In genomic region chr2:213149949-213150314, GRCh38 we compare ENCODE assay signal across 8 cellular contexts. TPM values are rescaled to one million over a fixed set of nuclear protein-coding genes. Genes with fewer than 3 reads are reported as not detected.
DNase-seq lines count a peak whose midpoint lies in the region; ATAC-seq and TF ChIP-seq lines count a peak whose summit lies in the region.

No MANE protein-coding gene starts in this region.

- H3K27me3 ChIP-seq in Peyer's patch (no peaks in the 10 kb centered on the region), esophagus muscularis mucosa (no peaks in the 10 kb centered on the region), prostate gland (replicated peaks; ENCODE audit: insufficient read depth) (no peaks in the 10 kb centered on the region)

- 3% methylated on average over 7 of the region's 7 CpGs for WGBS in esophagus muscularis mucosa
- WGBS in prostate gland: 0% methylated on average over 7 of the region's 7 CpGs

- TF ChIP-seq EP300 in esophagus muscularis mucosa (IDR thresholded peaks at IDR 0.05): no peak

- peak overlapping the region; percentile 20 to 77 (median 42) for H3K27ac ChIP-seq in Peyer's patch
- peak overlapping the region; percentile 81 to 99 (median 96) for H3K27ac ChIP-seq in esophagus muscularis mucosa (replicated peaks in 1 of 4)
- H3K27ac ChIP-seq in prostate gland: peak overlapping the region; percentile 85 to 96

- intact Hi-C loops in esophagus muscularis mucosa (cut with DNase I): loop anchor here (5.0 kb wide), 2 partner anchors 258 to 463 kb away; no protein-coding TSS in a partner anchor
- intact Hi-C loops in prostate gland (cut with DNase I): loop anchor here (5.0 kb wide), 1 partner anchor 463 kb away; no protein-coding TSS in a partner anchor

- no peaks in the 10 kb centered on the region for H3K9me3 ChIP-seq in Peyer's patch
- H3K9me3 ChIP-seq in esophagus muscularis mucosa: no peaks in the 10 kb centered on the region
- no peaks in the 10 kb centered on the region for H3K9me3 ChIP-seq in prostate gland

- H3K36me3 ChIP-seq in Peyer's patch: no peaks in the 10 kb centered on the region
- H3K36me3 ChIP-seq in esophagus muscularis mucosa: no peaks in the 10 kb centered on the region
- H3K36me3 ChIP-seq in prostate gland: no peaks in the 10 kb centered on the region

- TF ChIP-seq CTCF in Peyer's patch (IDR thresholded peaks at IDR 0.05): no peak
- no peak for TF ChIP-seq CTCF in esophagus muscularis mucosa (IDR thresholded peaks at IDR 0.05)
- no peak for TF ChIP-seq CTCF in prostate gland (IDR thresholded peaks at IDR 0.05)

- peak overlapping the region; percentile 59 to 91 (median 78) for H3K4me3 ChIP-seq in Peyer's patch
- H3K4me3 ChIP-seq in esophagus muscularis mucosa: peak overlapping the region; percentile 78 to 94 (median 88)
- H3K4me3 ChIP-seq in prostate gland: peak overlapping the region; percentile 80 to 85

- DNase-seq in EL: peak; percentile 14
- no peak for DNase-seq in Peyer's patch
- DNase-seq in esophagus muscularis mucosa (ENCODE audit: extremely low spot score): no peak
- no peak for DNase-seq in prostate gland (ENCODE audit: low spot score)
- DNase-seq in NCI-H2107 (lab: John Stamatoyannopoulos, UW): no peak
- DNase-seq in stimulated activated CD4-positive, alpha-beta T cell treated with anti-CD3 and anti-CD28 coated beads, Interleukin-15, amount 100 ng/mL, for 24 hours: no peak

- no peak for ATAC-seq in GM18858 (IDR thresholded peaks at IDR 0.05; ENCODE audit: unreplicated experiment)
- no peak for ATAC-seq in HG02798 (IDR thresholded peaks at IDR 0.05; ENCODE audit: poor library complexity, unreplicated experiment)

- TF ChIP-seq POLR2A in Peyer's patch (IDR thresholded peaks at IDR 0.05) (no peak), esophagus muscularis mucosa (IDR thresholded peaks at IDR 0.05; ENCODE audit: low read depth) (no peak), prostate gland (IDR thresholded peaks at IDR 0.05) (no peak)

- H3K4me1 ChIP-seq in Peyer's patch (no peaks in the 10 kb centered on the region), esophagus muscularis mucosa (peaks cover 6 to 40% (median 38%) of the 10 kb centered on the region in 4 donors), prostate gland (replicated peaks) (peaks cover 4% of the 10 kb centered on the region)

RNA-seq across cellular contexts. Expression of gene IKZF2, which starts 1.5 kb away (rescaled TPM):
- total RNA-seq in Peyer's patch (1 to 10 TPM; 4.2 to 8.3 (median 6.1) TPM), esophagus muscularis mucosa (10 to 100 TPM in 1 of 4 donors, 1 to 10 TPM in 3; 6.5 to 11.2 (median 8.8) TPM), prostate gland (10 to 100 TPM; 24.4 to 27.8 TPM)

Comparison
In these comparisons a context has a peak if more than half of its experiments do, and no peak if none do; other contexts are left out.
1. H3K27ac ChIP-seq: peak in every context shown above with its lines; median percentile 96 in esophagus muscularis mucosa; 90 in prostate gland; 42 in Peyer's patch.